ENCODE assay signal across 23 cellular contexts in genomic region chr10:30509508-30509907, GRCh38.
DNase-seq lines count a peak whose midpoint lies in the region; ATAC-seq, FAIRE-seq and TF ChIP-seq lines count a peak whose summit lies in the region.
"Had no signal": no experiment of that assay in that cellular context is flagged by ENCODE, and none has a peak within 500 bp of the region (broad histone marks: within the 10 kb centered on the region; RNA-seq: fewer than 3 reads in every experiment).

No MANE protein-coding gene starts in this region.

- no peaks in the 10 kb centered on the region for H3K36me3 ChIP-seq in OCI-LY3 (replicated peaks; ENCODE audit: low read depth, low read length)
- H3K36me3 ChIP-seq in left lung: no peaks in the 10 kb centered on the region
- H3K36me3 ChIP-seq in upper lobe of left lung: no peaks in the 10 kb centered on the region
- no peaks in the 10 kb centered on the region for H3K36me3 ChIP-seq in testis (ENCODE audit: low read depth, missing control alignments)
- H3K36me3 ChIP-seq: BLaER1 treated with 17β-estradiol and CSF1 and Interleukin-3, amounts not matched to agents 10 nM and 100 nM had no signal

- H3K9ac ChIP-seq in OCI-LY3 (ENCODE audit: low read length): no peak overlapping the region; the same call in 1 of the 2 replicates
- H3K9ac ChIP-seq: BLaER1 treated with 17β-estradiol and CSF1 and Interleukin-3, amounts not matched to agents 10 nM and 100 nM; SK-N-SH had no signal

- H3K4me1 ChIP-seq in OCI-LY3 (ENCODE audit: low read length) (peaks cover 55% of the 10 kb centered on the region), left lung (peaks cover 0 to 44% of the 10 kb centered on the region in 2 donors), upper lobe of left lung (peaks cover 3 to 44% (median 21%) of the 10 kb centered on the region in 4 donors), testis (peaks cover 4% of the 10 kb centered on the region)

- H3K79me2 ChIP-seq in OCI-LY3 (ENCODE audit: low read length): no peaks in the 10 kb centered on the region

- H2AFZ ChIP-seq in OCI-LY3 (ENCODE audit: low read depth, low read length): no peak overlapping the region

- ATAC-seq in left lung: peak; percentile 76
- ATAC-seq in upper lobe of left lung (ENCODE audit: low FRiP score in 2 of 2): peak; percentile 9 to 83
- ATAC-seq: CD8-positive, alpha-beta T cell; PC-3; T-cell had no signal

- TF ChIP-seq POLR2A in upper lobe of left lung (IDR thresholded peaks at IDR 0.05) (no peak), testis (IDR thresholded peaks at IDR 0.05) (no peak)

- peak in 1 of 4 donors; percentile 95 for TF ChIP-seq EP300 in upper lobe of left lung (IDR thresholded peaks at IDR 0.05)

- TF ChIP-seq CTCF in OCI-LY3 (IDR thresholded peaks at IDR 0.05; ENCODE audit: low read depth, low read length): no peak
- TF ChIP-seq CTCF in left lung (IDR thresholded peaks at IDR 0.05): no peak
- TF ChIP-seq CTCF in upper lobe of left lung (IDR thresholded peaks at IDR 0.05): no peak
- TF ChIP-seq CTCF in testis (IDR thresholded peaks at IDR 0.05): no peak

- no peaks in the 10 kb centered on the region for H3K27me3 ChIP-seq in OCI-LY3 (ENCODE audit: low read depth, low read length)
- no peaks in the 10 kb centered on the region for H3K27me3 ChIP-seq in left lung
- no peaks in the 10 kb centered on the region for H3K27me3 ChIP-seq in upper lobe of left lung
- H3K27me3 ChIP-seq in testis: no peaks in the 10 kb centered on the region
- H3K27me3 ChIP-seq: BLaER1 treated with 17β-estradiol and CSF1 and Interleukin-3, amounts not matched to agents 10 nM and 100 nM had no signal

- no peaks in the 10 kb centered on the region for H4K20me1 ChIP-seq in OCI-LY3 (ENCODE audit: insufficient read depth, low read length)
- H4K20me1 ChIP-seq: BLaER1 treated with 17β-estradiol and CSF1 and Interleukin-3, amounts not matched to agents 10 nM and 100 nM had no signal

- H3K4me3 ChIP-seq in OCI-LY3 (ENCODE audit: low read length): 0 out of 2 replicates have a peak overlapping the region, but pooled peaks have one; percentile 53
- H3K4me3 ChIP-seq in left lung: no peak overlapping the region
- H3K4me3 ChIP-seq in upper lobe of left lung: no peak overlapping the region
- no peak overlapping the region for H3K4me3 ChIP-seq in testis
- H3K4me3 ChIP-seq: A549; BLaER1 treated with 17β-estradiol and CSF1 and Interleukin-3, amounts not matched to agents 10 nM and 100 nM had no signal

- DNase-seq in NOMO-1 (lab: John Stamatoyannopoulos, UW; ENCODE audit: unreplicated experiment in 2 of 2) (peak; percentile 20 to 32), NOMO-1 treated with dmso at 0.1 percent for 144 hours (lab: John Stamatoyannopoulos, UW; ENCODE audit: unreplicated experiment) (no peak), left lung (no peak), upper lobe of left lung (no peak), epidermal melanocyte (ENCODE audit: insufficient read length, low spot score) (no peak), testis (no peak), urothelium cell line (ENCODE audit: low spot score) (no peak)
- DNase-seq: Calu3; CD8-positive, alpha-beta T cell; MM.1S; NCI-H187 treated with DMSO at 0.1 percent for 48 hours; NCI-H2171; NCI-H69; PC-3; RPMI8226; SHP77 treated with DMSO at 0.1 percent for 48 hours; SK-N-SH; T-cell had no signal

- peak overlapping the region; percentile 95 for H3K27ac ChIP-seq in OCI-LY3 (ENCODE audit: low read length)
- peak overlapping the region in 1 of 2 donors; percentile 53 for H3K27ac ChIP-seq in left lung
- H3K27ac ChIP-seq in upper lobe of left lung: peak overlapping the region in 3 of 4 donors; percentile 47 to 83 (median 67)
- no peak overlapping the region for H3K27ac ChIP-seq in testis
- H3K27ac ChIP-seq: BLaER1 treated with 17β-estradiol and CSF1 and Interleukin-3, amounts not matched to agents 10 nM and 100 nM had no signal

- no peak for FAIRE-seq in urothelium cell line (lab: Jason Lieb, UNC)
- FAIRE-seq: A549, H54, HTR-8/SVneo had no signal

- WGBS in upper lobe of left lung, 2 donors: 55 to 75% methylated on average over 3 of the region's 3 CpGs
- 86 to 90% methylated on average over 3 of the region's 3 CpGs for WGBS in testis, 2 donors

- H3K9me3 ChIP-seq in OCI-LY3 (ENCODE audit: insufficient read depth, low read length) (no peaks in the 10 kb centered on the region), left lung (no peaks in the 10 kb centered on the region), upper lobe of left lung (no peaks in the 10 kb centered on the region), testis (no peaks in the 10 kb centered on the region)
- H3K9me3 ChIP-seq: A549; BLaER1 treated with 17β-estradiol and CSF1 and Interleukin-3, amounts not matched to agents 10 nM and 100 nM; SK-N-SH had no signal

- peak overlapping the region; percentile 80 for H3K4me2 ChIP-seq in OCI-LY3 (ENCODE audit: low read length)
- H3K4me2 ChIP-seq: SK-N-SH had no signal

- intact Hi-C loops in left lung (cut with DNase I) (no loop called here), testis (cut with DNase I; ENCODE audit: low total_unique reads) (no loop called here)

Comparison
In these comparisons a context has a peak if more than half of its experiments do, and no peak if none do; other contexts are left out.
1. DNase-seq: peak in NOMO-1 (2 of 2); none in NOMO-1 treated with dmso at 0.1 percent for 144 hours (single experiment), left lung (0 of 2), upper lobe of left lung (0 of 2), epidermal melanocyte (single experiment), testis (single experiment) and urothelium cell line (single experiment).
2. H3K27ac ChIP-seq: peak in OCI-LY3 (single experiment) and upper lobe of left lung (3 of 4); none in testis (0 of 2).